8 cellular contexts compared by ENCODE assay signal in the genomic region with DNA sequence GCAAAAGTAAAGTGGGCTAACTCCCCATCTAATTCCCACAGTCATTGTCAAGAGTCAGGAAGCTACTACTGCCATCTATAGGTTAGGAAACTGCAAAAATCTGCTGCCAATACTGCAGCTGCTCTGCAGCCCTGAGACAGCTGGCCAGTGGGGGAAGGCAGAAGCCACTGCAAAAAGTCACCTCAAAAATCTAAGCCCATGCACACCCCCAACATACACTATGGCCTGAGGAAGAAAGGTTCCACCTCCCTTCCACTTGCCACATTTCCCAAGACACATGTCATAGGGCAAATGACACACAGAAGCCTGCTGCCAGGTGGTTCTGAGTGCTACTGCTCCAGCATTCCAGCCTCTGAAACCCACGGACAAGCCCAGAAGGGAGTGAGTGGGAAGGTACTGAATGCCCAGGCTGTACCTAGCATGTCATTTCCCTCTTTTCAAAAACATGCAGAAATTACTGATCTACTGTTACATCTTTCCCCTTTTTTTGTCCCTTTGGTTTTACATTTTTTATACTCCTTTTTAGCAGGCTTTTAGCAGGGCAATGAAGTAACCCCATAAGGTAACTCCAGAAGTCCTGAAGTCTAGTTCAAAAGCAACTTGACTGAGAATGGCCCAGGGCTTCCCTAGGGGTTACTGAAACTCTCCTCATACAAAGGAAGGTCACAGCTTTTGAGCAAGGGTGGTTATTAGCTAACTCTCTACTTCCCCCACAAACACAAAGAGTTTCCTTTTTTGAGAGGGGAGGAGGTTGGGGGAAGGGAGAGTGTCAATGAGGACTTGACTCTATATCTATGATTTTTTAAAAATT. TPM values are rescaled to one million over a fixed set of nuclear protein-coding genes. Genes with fewer than 3 reads are reported as not detected.
A peak's percentile ranks its signal among the peaks of the same experiment; 100 is the strongest.
DNase-seq lines count a peak whose midpoint lies in the region; ATAC-seq, FAIRE-seq and TF ChIP-seq lines count a peak whose summit lies in the region.

No MANE protein-coding gene starts in this region.

- H3K9me3 ChIP-seq in A549 (no peaks in the 10 kb centered on the region), MG63 (no peaks in the 10 kb centered on the region)

- in situ Hi-C loops in GM13977 (cut with MboI; ENCODE audit: low pct_unique_long_range_greater_than_20kb, low sequenced_read_pairs, unreplicated experiment) = no loop called here

- H3K36me3 ChIP-seq in MG63 = no peaks in the 10 kb centered on the region; the same call in none of the 2 replicates
- H3K36me3 ChIP-seq in kidney epithelial cell (ENCODE audit: control insufficient read depth, insufficient read depth, low read length) = peaks cover 4% of the 10 kb centered on the region

- peak; percentile 18 to 31 for DNase-seq in A549 (ENCODE audit: low read depth in 1 of 2, low spot score in 1 of 2)
- peak; percentile 69 for DNase-seq in GM13977 (ENCODE audit: low spot score)
- peak; percentile 8 for DNase-seq in MG63
- DNase-seq in kidney epithelial cell (ENCODE audit: low read depth) = no peak
- no peak for DNase-seq in RCC 7860 (ENCODE audit: low spot score)
- no peak for DNase-seq in NCI-H128 (lab: John Stamatoyannopoulos, UW; ENCODE audit: unreplicated experiment)

- 33% methylated on average over 1 of the region's 1 CpG for WGBS in A549 (ENCODE audit: missing lambda C conversion rate)

- H3K4me2 ChIP-seq in A549 = no peak overlapping the region

- no peak for TF ChIP-seq POLR2A in A549 (IDR thresholded peaks at IDR 0.05; ENCODE audit: low read length)

- TF ChIP-seq CTCF in A549 (IDR thresholded peaks at IDR 0.05) = peak; percentile 46
- TF ChIP-seq CTCF in GM13977 (IDR thresholded peaks at IDR 0.05; ENCODE audit: extremely low read depth, insufficient read depth, missing control alignments) = peak; percentile 46
- TF ChIP-seq CTCF in kidney epithelial cell (IDR thresholded peaks at IDR 0.05; ENCODE audit: insufficient read depth, low read length, poor library complexity, severe bottlenecking) = peak; percentile 56

- no peak for TF ChIP-seq EP300 in A549 (IDR thresholded peaks at IDR 0.05)

- POLR2A ChIA-PET in A549 (lab: Yijun Ruan, JAX) = interaction anchor here (0.8 kb wide), 1 partner anchor 37 kb away, joined by 5 read pairs; a partner anchor contains a TSS

- H3K4me1 ChIP-seq in A549 = peaks cover 12% of the 10 kb centered on the region; the same call in 2 of the 3 replicates

- H3K27me3 ChIP-seq in MG63 (no peaks in the 10 kb centered on the region), kidney epithelial cell (ENCODE audit: control insufficient read depth, insufficient read depth, low read length) (no peaks in the 10 kb centered on the region)

- TF ChIP-seq RAD21 in A549 (conservative IDR thresholded peaks at IDR 0.05 in 1 of 2, IDR thresholded peaks at IDR 0.05 in 1 of 2) = peak; percentile 46 to 49

- peak; percentile 87 to 92 for ATAC-seq in A549
- ATAC-seq in GM21381 (IDR thresholded peaks at IDR 0.05; ENCODE audit: unreplicated experiment) = no peak

- CTCF ChIA-PET in A549 (lab: Yijun Ruan, JAX) = interaction anchor here (0.6 to 1.3 kb wide), 10 partner anchors 11 to 476 kb away, joined by 3 to 5 read pairs (median 3); no protein-coding TSS in a partner anchor

- FAIRE-seq in A549 (lab: Jason Lieb, UNC) (no peak), RCC 7860 (lab: Jason Lieb, UNC) (no peak)

- H3K4me3 ChIP-seq in A549 (no peak overlapping the region), MG63 (no peak overlapping the region), kidney epithelial cell (ENCODE audit: low read depth, low read length) (no peak overlapping the region)

- H3K27ac ChIP-seq in A549 = no peak overlapping the region
- H3K27ac ChIP-seq in angular gyrus (ENCODE audit: low read depth, low read length) = peak overlapping the region; percentile 34

TF ChIP-seq in A549, 52 proteins besides CTCF, POLR2A, EP300 and RAD21:
- no peak for TF ChIP-seq MAZ (IDR thresholded peaks at IDR 0.05; ENCODE audit: borderline replicate concordance, low read depth, low read length)
- TF ChIP-seq RFX5 (IDR thresholded peaks at IDR 0.05) = no peak
- peak; percentile 29; the same call in 1 of the 3 replicates for TF ChIP-seq SMC3 (IDR thresholded peaks at IDR 0.05)
- no peak for TF ChIP-seq RCOR1 (IDR thresholded peaks at IDR 0.05; ENCODE audit: low read depth, low read length)
- TF ChIP-seq, protein P1, sequence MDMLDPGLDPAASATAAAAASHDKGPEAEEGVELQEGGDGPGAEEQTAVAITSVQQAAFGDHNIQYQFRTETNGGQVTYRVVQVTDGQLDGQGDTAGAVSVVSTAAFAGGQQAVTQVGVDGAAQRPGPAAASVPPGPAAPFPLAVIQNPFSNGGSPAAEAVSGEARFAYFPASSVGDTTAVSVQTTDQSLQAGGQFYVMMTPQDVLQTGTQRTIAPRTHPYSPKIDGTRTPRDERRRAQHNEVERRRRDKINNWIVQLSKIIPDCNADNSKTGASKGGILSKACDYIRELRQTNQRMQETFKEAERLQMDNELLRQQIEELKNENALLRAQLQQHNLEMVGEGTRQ (IDR thresholded peaks at IDR 0.05) = no peak
- TF ChIP-seq FOXS1 (CRISPR knock-in tag; IDR thresholded peaks at IDR 0.05) = no peak

RNA-seq across cellular contexts. Expression of a gene that starts 36.8 kb away (rescaled TPM):
- 10.6 and 12.9 TPM in 2 replicates for polyA plus RNA-seq in A549 (2011; rRNA removed)
- 11.2 and 14.9 TPM in 2 replicates for polyA plus RNA-seq in A549 (2012; cell fraction: cytosol; rRNA removed)
- polyA plus RNA-seq in A549 (2012; cell fraction: nucleus; rRNA removed) = 31.8 and 37.2 TPM in 2 replicates
- 17.7 to 17.9 TPM (median 17.8 TPM) in 3 replicates for polyA plus RNA-seq in A549 (2017; fragmentation: RNase III; extraction: RNeasy Plus Mini Kit Qiagen cat#74134 plus additional on column Dnase treatment)
- 17.8 and 19.4 TPM in 2 replicates for polyA minus RNA-seq in A549 (2011; rRNA and poly(A)+ RNA removed)
- total RNA-seq in MG63 (2014; rRNA removed; shearing (Covaris generic); ENCODE audit: low replicate concordance) = 17.8 and 26.5 TPM in 2 replicates
- total RNA-seq in kidney epithelial cell = 71.2 and 85.0 TPM in 2 replicates

RNA-seq across cellular contexts. Expression of a gene that starts 45.7 kb away (rescaled TPM):
- not detected in 2 replicates for polyA plus RNA-seq in A549 (2011; rRNA removed)
- polyA plus RNA-seq in A549 (2012; cell fraction: cytosol; rRNA removed) = not detected in 2 replicates
- polyA plus RNA-seq in A549 (2012; cell fraction: nucleus; rRNA removed) = not detected in 2 replicates
- not detected in 3 replicates for polyA plus RNA-seq in A549 (2017; fragmentation: RNase III; extraction: RNeasy Plus Mini Kit Qiagen cat#74134 plus additional on column Dnase treatment)
- not detected in 2 replicates for polyA minus RNA-seq in A549 (2011; rRNA and poly(A)+ RNA removed)
- not detected in 2 replicates for total RNA-seq in MG63 (2014; rRNA removed; shearing (Covaris generic); ENCODE audit: low replicate concordance)
- total RNA-seq in kidney epithelial cell = not detected in 2 replicates

RNA-seq across cellular contexts. Expression of a gene that starts 59.0 kb away (rescaled TPM):
- polyA plus RNA-seq in A549 (2011; rRNA removed) (4.7 and 5.2 TPM in 2 replicates), A549 (2017; fragmentation: RNase III; extraction: RNeasy Plus Mini Kit Qiagen cat#74134 plus additional on column Dnase treatment) (9.0 to 10.0 TPM (median 9.4 TPM) in 3 replicates)
- polyA plus RNA-seq in A549 (2012; cell fraction: cytosol; rRNA removed) = 9.6 and 10.5 TPM in 2 replicates
- polyA plus RNA-seq in A549 (2012; cell fraction: nucleus; rRNA removed) = 17.8 and 19.1 TPM in 2 replicates
- polyA minus RNA-seq in A549 (2011; rRNA and poly(A)+ RNA removed) = 3.3 and 3.4 TPM in 2 replicates
- total RNA-seq in MG63 (2014; rRNA removed; shearing (Covaris generic); ENCODE audit: low replicate concordance) = 19.0 and 19.5 TPM in 2 replicates
- total RNA-seq in kidney epithelial cell = 19.0 and 20.4 TPM in 2 replicates

Comparison
In these comparisons a context has a peak if more than half of its experiments do, and no peak if none do; other contexts are left out.
1. DNase-seq: peak in A549 (2 of 2), GM13977 (single experiment) and MG63 (single experiment); none in kidney epithelial cell (single experiment), RCC 7860 (single experiment) and NCI-H128 (single experiment).
2. Peak in every context shown above with its lines, with median percentiles within 50 percentile points of each other: CTCF ChIP-seq.